Comparison of ENCODE assay signal across 13 cellular contexts in the genomic region with DNA sequence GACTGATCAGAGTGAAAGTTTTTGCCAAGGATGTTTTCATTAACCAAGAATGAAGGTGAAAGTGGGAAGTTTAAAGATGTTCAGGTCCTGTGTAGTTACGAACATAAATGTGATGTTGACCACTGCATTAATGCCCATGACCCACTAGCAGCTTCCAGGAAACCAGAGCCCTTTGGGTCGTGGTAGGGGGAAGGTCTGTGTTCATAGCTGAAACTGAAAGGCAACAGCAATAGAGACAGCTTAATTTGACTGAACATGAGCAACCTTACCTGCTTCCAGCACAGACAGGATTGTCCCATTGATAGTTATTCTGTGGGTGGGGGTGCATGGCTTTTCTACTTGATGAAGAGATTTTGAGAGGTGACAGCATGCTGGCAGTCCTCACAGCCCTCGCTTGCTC. TPM values are rescaled to one million over a fixed set of nuclear protein-coding genes. Genes with fewer than 3 reads are reported as not detected.
DNase-seq lines count a peak whose midpoint lies in the region; ATAC-seq and TF ChIP-seq lines count a peak whose summit lies in the region.
"Had no signal": no experiment of that assay in that cellular context is flagged by ENCODE, and none has a peak within 500 bp of the region (broad histone marks: within the 10 kb centered on the region; RNA-seq: fewer than 3 reads in every experiment).

No MANE protein-coding gene starts in this region.

- peaks cover 52% of the 10 kb centered on the region for H3K4me1 Mint-ChIP-seq in activated CD8-positive, alpha-beta T cell treated with anti-CD3 and anti-CD28 coated beads, Interleukin-2, amount 10 ng/mL, durations not matched to agents 7 days and 5 days (ENCODE audit: low read depth)
- peaks cover 44% of the 10 kb centered on the region for H3K4me1 Mint-ChIP-seq in nephron

- H3K27ac Mint-ChIP-seq in activated CD8-positive, alpha-beta T cell treated with anti-CD3 and anti-CD28 coated beads, Interleukin-2, amount 10 ng/mL, durations not matched to agents 7 days and 5 days = peak overlapping the region; percentile 58
- peak overlapping the region; percentile 59 to 74 (median 62) for H3K27ac Mint-ChIP-seq in nephron
- H3K27ac Mint-ChIP-seq: memory B cell had no signal

- DNase-seq in activated CD8-positive, alpha-beta T cell treated with anti-CD3 and anti-CD28 coated beads, Interleukin-2, amount 10 ng/mL, durations not matched to agents 7 days and 5 days = no peak
- no peak for DNase-seq in NK-92 (lab: John Stamatoyannopoulos, UW; ENCODE audit: unreplicated experiment)
- no peak for DNase-seq in medulla oblongata (ENCODE audit: extremely low spot score)
- no peak for DNase-seq in NCI-H2227 (lab: John Stamatoyannopoulos, UW; ENCODE audit: unreplicated experiment)
- DNase-seq: activated naive CD4-positive, alpha-beta T cell treated with Interleukin-2 at 50 U/mL for 16 hours; Karpas-422; NCI-H1436 treated with DMSO at 0.1 percent for 48 hours had no signal

- H3K36me3 Mint-ChIP-seq in activated CD8-positive, alpha-beta T cell treated with anti-CD3 and anti-CD28 coated beads, Interleukin-2, amount 10 ng/mL, durations not matched to agents 7 days and 5 days (ENCODE audit: low read depth) = peaks cover 43% of the 10 kb centered on the region
- H3K36me3 Mint-ChIP-seq in nephron (ENCODE audit: low read depth) = peaks cover 56% of the 10 kb centered on the region

- no peak for TF ChIP-seq CTCF in nephron (IDR thresholded peaks at IDR 0.05; ENCODE audit: unreplicated experiment in 3 of 3)

- CTCF ChIA-PET in activated CD8-positive, alpha-beta T cell treated with anti-CD3 and anti-CD28 coated beads, Interleukin-2, amount 10 ng/mL, durations not matched to agents 7 days and 5 days (lab: Charles Lee) = interaction anchor here (1.0 to 1.4 kb wide), 3 partner anchors 10 to 17 kb away, joined by 3 to 6 read pairs (median 6); no protein-coding TSS in a partner anchor

- no peaks in the 10 kb centered on the region for H3K9me3 Mint-ChIP-seq in activated CD8-positive, alpha-beta T cell treated with anti-CD3 and anti-CD28 coated beads, Interleukin-2, amount 10 ng/mL, durations not matched to agents 7 days and 5 days (ENCODE audit: insufficient read depth)
- no peaks in the 10 kb centered on the region for H3K9me3 Mint-ChIP-seq in nephron
- H3K9me3 Mint-ChIP-seq: memory B cell had no signal

- no peaks in the 10 kb centered on the region for H3K27me3 Mint-ChIP-seq in activated CD8-positive, alpha-beta T cell treated with anti-CD3 and anti-CD28 coated beads, Interleukin-2, amount 10 ng/mL, durations not matched to agents 7 days and 5 days (ENCODE audit: low read depth)
- no peaks in the 10 kb centered on the region for H3K27me3 Mint-ChIP-seq in nephron (ENCODE audit: low read depth)
- H3K27me3 Mint-ChIP-seq: memory B cell; stimulated activated memory B cell treated with anti-CD40 and anti-IgM and Interleukin-4, amounts not matched to agents 10 μg/mL and 1 μg/mL and 100 μg/mL, for 72 hours had no signal

- ATAC-seq in GM18909 (IDR thresholded peaks at IDR 0.05; ENCODE audit: poor library complexity, unreplicated experiment) (peak; percentile 68), GM21825 (IDR thresholded peaks at IDR 0.05; ENCODE audit: unreplicated experiment) (peak; percentile 52)
- no peak for ATAC-seq in activated CD8-positive, alpha-beta T cell treated with anti-CD3 and anti-CD28 coated beads, Interleukin-2, amount 10 ng/mL, durations not matched to agents 7 days and 5 days
- ATAC-seq: SK-N-SH treated with all-trans-retinoic acid at 6 μM for 48 hours; stimulated activated memory B cell treated with anti-CD40 and anti-IgM and Interleukin-4, amounts not matched to agents 10 μg/mL and 1 μg/mL and 100 μg/mL, for 72 hours had no signal

- no peak overlapping the region for H3K4me3 Mint-ChIP-seq in activated CD8-positive, alpha-beta T cell treated with anti-CD3 and anti-CD28 coated beads, Interleukin-2, amount 10 ng/mL, durations not matched to agents 7 days and 5 days
- peak overlapping the region in 1 of 3 experiments; percentile 12 for H3K4me3 Mint-ChIP-seq in nephron
- H3K4me3 Mint-ChIP-seq: memory B cell; stimulated activated memory B cell treated with anti-CD40 and anti-IgM and Interleukin-4, amounts not matched to agents 10 μg/mL and 1 μg/mL and 100 μg/mL, for 72 hours had no signal

- POLR2A ChIA-PET in activated CD8-positive, alpha-beta T cell treated with anti-CD3 and anti-CD28 coated beads, Interleukin-2, amount 10 ng/mL, durations not matched to agents 7 days and 5 days (lab: Charles Lee) = no interaction called here

RNA-seq across cellular contexts. Expression of gene MARCHF6, which starts 21.1 kb away (rescaled TPM):
- 10 to 100 TPM; 72.2 to 80.5 TPM for total RNA-seq in activated CD8-positive, alpha-beta T cell treated with anti-CD3 and anti-CD28 coated beads, Interleukin-2, amount 10 ng/mL, durations not matched to agents 7 days and 5 days
